ENCODE assay signal across 2 cellular contexts in genomic region chr6:7042654-7043545, GRCh38.
TF ChIP-seq lines count a peak whose summit lies in the region.

No MANE protein-coding gene starts in this region.

TF ChIP-seq in K562, 482 proteins besides CTCF, POLR2A, EP300 and RAD21 (continued from another document and continues in another):
- TF ChIP-seq SREBF2 (CRISPR knock-in tag; IDR thresholded peaks at IDR 0.05): no peak
- TF ChIP-seq, protein P1, sequence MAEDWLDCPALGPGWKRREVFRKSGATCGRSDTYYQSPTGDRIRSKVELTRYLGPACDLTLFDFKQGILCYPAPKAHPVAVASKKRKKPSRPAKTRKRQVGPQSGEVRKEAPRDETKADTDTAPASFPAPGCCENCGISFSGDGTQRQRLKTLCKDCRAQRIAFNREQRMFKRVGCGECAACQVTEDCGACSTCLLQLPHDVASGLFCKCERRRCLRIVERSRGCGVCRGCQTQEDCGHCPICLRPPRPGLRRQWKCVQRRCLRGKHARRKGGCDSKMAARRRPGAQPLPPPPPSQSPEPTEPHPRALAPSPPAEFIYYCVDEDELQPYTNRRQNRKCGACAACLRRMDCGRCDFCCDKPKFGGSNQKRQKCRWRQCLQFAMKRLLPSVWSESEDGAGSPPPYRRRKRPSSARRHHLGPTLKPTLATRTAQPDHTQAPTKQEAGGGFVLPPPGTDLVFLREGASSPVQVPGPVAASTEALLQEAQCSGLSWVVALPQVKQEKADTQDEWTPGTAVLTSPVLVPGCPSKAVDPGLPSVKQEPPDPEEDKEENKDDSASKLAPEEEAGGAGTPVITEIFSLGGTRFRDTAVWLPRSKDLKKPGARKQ (CRISPR knock-in tag; IDR thresholded peaks at IDR 0.05): peak; percentile 43; the same call in 1 of the 2 replicates
- TF ChIP-seq LARP7 (IDR thresholded peaks at IDR 0.05): no peak
- TF ChIP-seq, protein P2, sequence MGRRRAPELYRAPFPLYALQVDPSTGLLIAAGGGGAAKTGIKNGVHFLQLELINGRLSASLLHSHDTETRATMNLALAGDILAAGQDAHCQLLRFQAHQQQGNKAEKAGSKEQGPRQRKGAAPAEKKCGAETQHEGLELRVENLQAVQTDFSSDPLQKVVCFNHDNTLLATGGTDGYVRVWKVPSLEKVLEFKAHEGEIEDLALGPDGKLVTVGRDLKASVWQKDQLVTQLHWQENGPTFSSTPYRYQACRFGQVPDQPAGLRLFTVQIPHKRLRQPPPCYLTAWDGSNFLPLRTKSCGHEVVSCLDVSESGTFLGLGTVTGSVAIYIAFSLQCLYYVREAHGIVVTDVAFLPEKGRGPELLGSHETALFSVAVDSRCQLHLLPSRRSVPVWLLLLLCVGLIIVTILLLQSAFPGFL (CRISPR knock-in tag; IDR thresholded peaks at IDR 0.05): peak; percentile 94; the same call in 1 of the 2 replicates
- TF ChIP-seq, protein P3, sequence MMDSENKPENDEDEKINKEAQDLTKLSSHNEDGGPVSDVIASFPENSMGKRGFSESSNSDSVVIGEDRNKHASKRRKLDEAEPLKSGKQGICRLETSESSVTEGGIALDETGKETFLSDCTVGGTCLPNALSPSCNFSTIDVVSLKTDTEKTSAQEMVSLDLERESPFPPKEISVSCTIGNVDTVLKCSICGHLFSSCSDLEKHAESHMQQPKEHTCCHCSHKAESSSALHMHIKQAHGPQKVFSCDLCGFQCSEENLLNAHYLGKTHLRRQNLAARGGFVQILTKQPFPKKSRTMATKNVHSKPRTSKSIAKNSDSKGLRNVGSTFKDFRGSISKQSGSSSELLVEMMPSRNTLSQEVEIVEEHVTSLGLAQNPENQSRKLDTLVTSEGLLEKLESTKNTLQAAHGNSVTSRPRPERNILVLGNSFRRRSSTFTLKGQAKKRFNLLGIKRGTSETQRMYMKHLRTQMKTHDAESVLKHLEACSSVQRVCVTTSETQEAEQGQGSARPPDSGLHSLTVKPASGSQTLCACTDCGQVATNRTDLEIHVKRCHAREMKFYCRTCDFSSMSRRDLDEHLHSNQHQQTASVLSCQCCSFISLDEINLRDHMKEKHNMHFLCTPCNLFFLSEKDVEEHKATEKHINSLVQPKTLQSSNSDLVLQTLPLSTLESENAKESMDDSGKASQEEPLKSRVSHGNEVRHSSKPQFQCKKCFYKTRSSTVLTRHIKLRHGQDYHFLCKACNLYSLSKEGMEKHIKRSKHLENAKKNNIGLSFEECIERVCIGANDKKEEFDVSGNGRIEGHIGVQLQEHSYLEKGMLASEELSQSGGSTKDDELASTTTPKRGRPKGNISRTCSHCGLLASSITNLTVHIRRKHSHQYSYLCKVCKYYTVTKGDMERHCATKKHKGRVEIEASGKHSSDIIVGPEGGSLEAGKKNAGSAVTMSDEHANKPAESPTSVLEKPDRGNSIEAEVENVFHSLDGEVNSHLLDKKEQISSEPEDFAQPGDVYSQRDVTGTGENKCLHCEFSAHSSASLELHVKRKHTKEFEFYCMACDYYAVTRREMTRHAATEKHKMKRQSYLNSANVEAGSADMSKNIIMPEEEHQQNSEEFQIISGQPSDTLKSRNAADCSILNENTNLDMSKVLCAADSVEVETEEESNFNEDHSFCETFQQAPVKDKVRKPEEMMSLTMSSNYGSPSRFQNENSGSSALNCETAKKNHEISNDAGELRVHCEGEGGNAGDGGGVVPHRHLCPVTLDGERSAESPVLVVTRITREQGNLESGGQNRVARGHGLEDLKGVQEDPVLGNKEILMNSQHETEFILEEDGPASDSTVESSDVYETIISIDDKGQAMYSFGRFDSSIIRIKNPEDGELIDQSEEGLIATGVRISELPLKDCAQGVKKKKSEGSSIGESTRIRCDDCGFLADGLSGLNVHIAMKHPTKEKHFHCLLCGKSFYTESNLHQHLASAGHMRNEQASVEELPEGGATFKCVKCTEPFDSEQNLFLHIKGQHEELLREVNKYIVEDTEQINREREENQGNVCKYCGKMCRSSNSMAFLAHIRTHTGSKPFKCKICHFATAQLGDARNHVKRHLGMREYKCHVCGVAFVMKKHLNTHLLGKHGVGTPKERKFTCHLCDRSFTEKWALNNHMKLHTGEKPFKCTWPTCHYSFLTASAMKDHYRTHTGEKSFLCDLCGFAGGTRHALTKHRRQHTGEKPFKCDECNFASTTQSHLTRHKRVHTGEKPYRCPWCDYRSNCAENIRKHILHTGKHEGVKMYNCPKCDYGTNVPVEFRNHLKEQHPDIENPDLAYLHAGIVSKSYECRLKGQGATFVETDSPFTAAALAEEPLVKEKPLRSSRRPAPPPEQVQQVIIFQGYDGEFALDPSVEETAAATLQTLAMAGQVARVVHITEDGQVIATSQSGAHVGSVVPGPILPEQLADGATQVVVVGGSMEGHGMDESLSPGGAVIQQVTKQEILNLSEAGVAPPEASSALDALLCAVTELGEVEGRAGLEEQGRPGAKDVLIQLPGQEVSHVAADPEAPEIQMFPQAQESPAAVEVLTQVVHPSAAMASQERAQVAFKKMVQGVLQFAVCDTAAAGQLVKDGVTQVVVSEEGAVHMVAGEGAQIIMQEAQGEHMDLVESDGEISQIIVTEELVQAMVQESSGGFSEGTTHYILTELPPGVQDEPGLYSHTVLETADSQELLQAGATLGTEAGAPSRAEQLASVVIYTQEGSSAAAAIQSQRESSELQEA (IDR thresholded peaks at IDR 0.05; ENCODE audit: low read depth): no peak
- TF ChIP-seq ZKSCAN8 (CRISPR knock-in tag; IDR thresholded peaks at IDR 0.05): peak; percentile 27
- TF ChIP-seq ZNF717 (CRISPR knock-in tag; IDR thresholded peaks at IDR 0.05): no peak
- TF ChIP-seq HDAC3 (IDR thresholded peaks at IDR 0.05; ENCODE audit: borderline replicate concordance, partially characterized antibody): no peak
- TF ChIP-seq ZNF224 (CRISPR knock-in tag; IDR thresholded peaks at IDR 0.05): no peak
- TF ChIP-seq, protein P4, sequence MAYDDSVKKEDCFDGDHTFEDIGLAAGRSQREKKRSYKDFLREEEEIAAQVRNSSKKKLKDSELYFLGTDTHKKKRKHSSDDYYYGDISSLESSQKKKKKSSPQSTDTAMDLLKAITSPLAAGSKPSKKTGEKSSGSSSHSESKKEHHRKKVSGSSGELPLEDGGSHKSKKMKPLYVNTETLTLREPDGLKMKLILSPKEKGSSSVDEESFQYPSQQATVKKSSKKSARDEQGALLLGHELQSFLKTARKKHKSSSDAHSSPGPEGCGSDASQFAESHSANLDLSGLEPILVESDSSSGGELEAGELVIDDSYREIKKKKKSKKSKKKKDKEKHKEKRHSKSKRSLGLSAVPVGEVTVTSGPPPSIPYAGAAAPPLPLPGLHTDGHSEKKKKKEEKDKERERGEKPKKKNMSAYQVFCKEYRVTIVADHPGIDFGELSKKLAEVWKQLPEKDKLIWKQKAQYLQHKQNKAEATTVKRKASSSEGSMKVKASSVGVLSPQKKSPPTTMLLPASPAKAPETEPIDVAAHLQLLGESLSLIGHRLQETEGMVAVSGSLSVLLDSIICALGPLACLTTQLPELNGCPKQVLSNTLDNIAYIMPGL (CRISPR knock-in tag; IDR thresholded peaks at IDR 0.05): no peak
- no peak for TF ChIP-seq PTTG1 (tag; IDR thresholded peaks at IDR 0.05; ENCODE audit: low read depth)

TF ChIP-seq in HepG2, 621 proteins besides CTCF, POLR2A, EP300 and RAD21 (continued from another document and continues in another):
- peak; percentile 49; the same call in 1 of the 2 replicates for TF ChIP-seq PHF8 (CRISPR knock-in tag; IDR thresholded peaks at IDR 0.05)
- TF ChIP-seq ZNF276 (CRISPR knock-in tag; IDR thresholded peaks at IDR 0.05; ENCODE audit: low read depth): no peak; the same call in none of the 2 replicates
- TF ChIP-seq ZNF891 (CRISPR knock-in tag; IDR thresholded peaks at IDR 0.05): peak; percentile 91; the same call in 1 of the 2 replicates
- TF ChIP-seq ZNF326 (CRISPR knock-in tag; IDR thresholded peaks at IDR 0.05; ENCODE audit: borderline replicate concordance): no peak
- 0 out of 3 replicates have a peak, but pooled peaks have one; percentile 38 for TF ChIP-seq MXI1 (IDR thresholded peaks at IDR 0.05; ENCODE audit: borderline replicate concordance, low read depth, low read length)
- peak; percentile 92 for TF ChIP-seq POGZ (CRISPR knock-in tag; IDR thresholded peaks at IDR 0.05)
- peak; percentile 84 for TF ChIP-seq SAFB2 (CRISPR knock-in tag; IDR thresholded peaks at IDR 0.05; ENCODE audit: borderline replicate concordance, low read depth)
- no peak for TF ChIP-seq KLF12 (CRISPR knock-in tag; IDR thresholded peaks at IDR 0.05; ENCODE audit: borderline replicate concordance)
- TF ChIP-seq BCL3 (CRISPR knock-in tag; IDR thresholded peaks at IDR 0.05): peak; percentile 32; the same call in 1 of the 2 replicates
- TF ChIP-seq, protein P5, sequence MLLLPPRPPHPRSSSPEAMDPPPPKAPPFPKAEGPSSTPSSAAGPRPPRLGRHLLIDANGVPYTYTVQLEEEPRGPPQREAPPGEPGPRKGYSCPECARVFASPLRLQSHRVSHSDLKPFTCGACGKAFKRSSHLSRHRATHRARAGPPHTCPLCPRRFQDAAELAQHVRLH (CRISPR knock-in tag; IDR thresholded peaks at IDR 0.05; ENCODE audit: borderline replicate concordance, low read depth): 0 out of 2 replicates have a peak, but pooled peaks have one; percentile 76
- no peak for TF ChIP-seq ZNF337 (CRISPR knock-in tag; IDR thresholded peaks at IDR 0.05; ENCODE audit: borderline replicate concordance, low read depth)
- no peak for TF ChIP-seq RFX1 (IDR thresholded peaks at IDR 0.05)
- no peak for TF ChIP-seq ZNF282 (IDR thresholded peaks at IDR 0.05; ENCODE audit: partially characterized antibody)
- TF ChIP-seq TSC22D2 (CRISPR knock-in tag; IDR thresholded peaks at IDR 0.05; ENCODE audit: borderline replicate concordance): peak; percentile 16
- peak; percentile 40; the same call in 1 of the 2 replicates for TF ChIP-seq ETV5 (CRISPR knock-in tag; IDR thresholded peaks at IDR 0.05; ENCODE audit: borderline replicate concordance)
- no peak for TF ChIP-seq ZSCAN21 (CRISPR knock-in tag; IDR thresholded peaks at IDR 0.05; ENCODE audit: borderline replicate concordance)
- 0 out of 2 replicates have a peak, but pooled peaks have one; percentile 67 for TF ChIP-seq SNAPC2 (CRISPR knock-in tag; IDR thresholded peaks at IDR 0.05)
- peak; percentile 81; the same call in 1 of the 2 replicates for TF ChIP-seq ZNF431 (CRISPR knock-in tag; IDR thresholded peaks at IDR 0.05; ENCODE audit: borderline replicate concordance, low read depth)
- no peak for TF ChIP-seq GRHL1 (CRISPR knock-in tag; conservative IDR thresholded peaks at IDR 0.05)
- peak; percentile 81; the same call in 1 of the 2 replicates for TF ChIP-seq ZMYM3 (CRISPR knock-in tag; IDR thresholded peaks at IDR 0.05)
- 0 out of 2 replicates have a peak, but pooled peaks have one; percentile 67 for TF ChIP-seq ZNF691 (CRISPR knock-in tag; IDR thresholded peaks at IDR 0.05; ENCODE audit: borderline replicate concordance, low read depth)
- TF ChIP-seq DNMT3B (CRISPR knock-in tag; conservative IDR thresholded peaks at IDR 0.05): no peak; the same call in 1 of the 2 replicates
- TF ChIP-seq, protein P6, sequence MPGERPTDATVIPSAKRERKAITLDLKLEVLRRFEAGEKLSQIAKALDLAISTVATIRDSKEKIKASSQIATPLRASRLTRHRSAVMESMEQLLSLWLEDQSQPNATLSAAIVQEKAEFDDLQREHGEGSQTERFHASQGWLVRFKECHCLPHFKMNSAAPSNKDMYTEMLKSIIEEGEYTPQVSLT (CRISPR knock-in tag; IDR thresholded peaks at IDR 0.05; ENCODE audit: borderline replicate concordance, low read depth): peak; percentile 33; the same call in 1 of the 2 replicates
- TF ChIP-seq, protein P7, sequence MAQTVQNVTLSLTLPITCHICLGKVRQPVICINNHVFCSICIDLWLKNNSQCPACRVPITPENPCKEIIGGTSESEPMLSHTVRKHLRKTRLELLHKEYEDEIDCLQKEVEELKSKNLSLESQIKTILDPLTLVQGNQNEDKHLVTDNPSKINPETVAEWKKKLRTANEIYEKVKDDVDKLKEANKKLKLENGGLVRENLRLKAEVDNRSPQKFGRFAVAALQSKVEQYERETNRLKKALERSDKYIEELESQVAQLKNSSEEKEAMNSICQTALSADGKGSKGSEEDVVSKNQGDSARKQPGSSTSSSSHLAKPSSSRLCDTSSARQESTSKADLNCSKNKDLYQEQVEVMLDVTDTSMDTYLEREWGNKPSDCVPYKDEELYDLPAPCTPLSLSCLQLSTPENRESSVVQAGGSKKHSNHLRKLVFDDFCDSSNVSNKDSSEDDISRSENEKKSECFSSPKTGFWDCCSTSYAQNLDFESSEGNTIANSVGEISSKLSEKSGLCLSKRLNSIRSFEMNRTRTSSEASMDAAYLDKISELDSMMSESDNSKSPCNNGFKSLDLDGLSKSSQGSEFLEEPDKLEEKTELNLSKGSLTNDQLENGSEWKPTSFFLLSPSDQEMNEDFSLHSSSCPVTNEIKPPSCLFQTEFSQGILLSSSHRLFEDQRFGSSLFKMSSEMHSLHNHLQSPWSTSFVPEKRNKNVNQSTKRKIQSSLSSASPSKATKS (CRISPR knock-in tag; IDR thresholded peaks at IDR 0.05): no peak
